8 cellular contexts compared by ENCODE assay signal in the genomic region with DNA sequence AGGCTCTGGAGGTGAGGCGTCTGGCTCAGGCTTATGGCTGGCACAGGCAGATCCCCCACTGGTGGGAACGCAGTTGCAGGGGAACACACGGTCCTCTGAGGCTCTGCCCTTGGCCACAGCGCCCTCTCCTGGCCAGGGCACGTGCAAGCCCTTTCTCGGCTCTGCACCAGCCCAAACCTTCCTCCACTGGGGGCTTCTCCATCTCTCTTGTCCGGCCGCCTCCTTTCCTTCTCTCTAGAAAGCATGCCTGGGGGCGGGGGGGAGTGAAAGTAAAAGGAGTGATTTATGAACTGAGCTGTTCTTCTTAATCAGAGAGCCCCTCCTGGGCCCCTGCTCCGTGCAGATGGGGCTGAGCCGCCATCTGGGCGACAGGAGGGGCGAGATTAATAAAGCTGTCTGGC. TPM values are rescaled to one million over a fixed set of nuclear protein-coding genes. Genes with fewer than 3 reads are reported as not detected.
DNase-seq lines count a peak whose midpoint lies in the region; ATAC-seq and TF ChIP-seq lines count a peak whose summit lies in the region.

No MANE protein-coding gene starts in this region.

- BruUV-seq in Panc1 (replicated peaks; lab: Mats Ljungman, UMichigan) = no TSS peak

- no peaks in the 10 kb centered on the region for H3K79me2 ChIP-seq in parathyroid adenoma

- no peak overlapping the region for H3K4me3 ChIP-seq in Panc1 (ENCODE audit: low read depth in 2 of 2, low read length in 2 of 2)
- H3K4me3 ChIP-seq in parathyroid adenoma (ENCODE audit: low read depth, low read length) = no peak overlapping the region
- peak overlapping the region; percentile 4 to 23 for H3K4me3 ChIP-seq in tibial artery

- TF ChIP-seq CTCF in Panc1 (IDR thresholded peaks at IDR 0.05) (peak; percentile 93), parathyroid adenoma (IDR thresholded peaks at IDR 0.05) (peak; percentile 26), tibial artery (IDR thresholded peaks at IDR 0.05) (peak; percentile 92 to 94)

- POLR2A ChIA-PET in Panc1 (lab: Charles Lee) = no interaction called here

- H3K4me1 ChIP-seq in Panc1 (ENCODE audit: control insufficient read depth, insufficient read depth, low read length) (0 out of 2 replicates have a peak, but pooled peaks cover 6% of the 10 kb centered on the region), parathyroid adenoma (no peaks in the 10 kb centered on the region), tibial artery (peaks cover 0 to 25% (median 9%) of the 10 kb centered on the region in 4 donors)

- DNase-seq in Daoy (ENCODE audit: low read depth) = peak; percentile 80
- peak; percentile 33 for DNase-seq in HPDE6-E6E7 (ENCODE audit: extremely low spot score)
- no peak for DNase-seq in Panc1 (ENCODE audit: low read depth, low spot score)
- DNase-seq in fibroblast of the conjunctiva (ENCODE audit: low read depth) = peak; percentile 54
- peak; percentile 51 to 85 for DNase-seq in tibial artery

- peaks cover 5% of the 10 kb centered on the region for H3K4me1 Mint-ChIP-seq in activated T-helper 17 cell treated with anti-CD3 and anti-CD28 coated beads, Interleukin-2, amount 50 U/mL, for 72 hours

- H3K27me3 Mint-ChIP-seq in activated T-helper 17 cell treated with anti-CD3 and anti-CD28 coated beads, Interleukin-2, amount 50 U/mL, for 72 hours = no peaks in the 10 kb centered on the region

- peaks cover 8% of the 10 kb centered on the region for H3K36me3 Mint-ChIP-seq in activated T-helper 17 cell treated with anti-CD3 and anti-CD28 coated beads, Interleukin-2, amount 50 U/mL, for 72 hours (ENCODE audit: low read depth)

- H3K27ac ChIP-seq in Panc1 (ENCODE audit: low read length) (no peak overlapping the region), parathyroid adenoma (no peak overlapping the region), tibial artery (peak overlapping the region; percentile 61 to 68)

- H3K9me3 ChIP-seq in Panc1 (ENCODE audit: control insufficient read depth, insufficient read depth, low read depth, low read length) = no peaks in the 10 kb centered on the region
- no peaks in the 10 kb centered on the region for H3K9me3 ChIP-seq in parathyroid adenoma (ENCODE audit: control insufficient read depth, low read length)
- peaks cover 0 to 7% (median 0%) of the 10 kb centered on the region in 3 donors for H3K9me3 ChIP-seq in tibial artery

- no peak overlapping the region for H3K4me2 ChIP-seq in parathyroid adenoma (ENCODE audit: low read length)

- no peaks in the 10 kb centered on the region for H3K27me3 ChIP-seq in Panc1 (ENCODE audit: control insufficient read depth, insufficient read depth, low read length)
- H3K27me3 ChIP-seq in parathyroid adenoma (ENCODE audit: control insufficient read depth, insufficient read depth, low read length) = no peaks in the 10 kb centered on the region
- no peaks in the 10 kb centered on the region for H3K27me3 ChIP-seq in tibial artery

- no peak overlapping the region for H3K9ac ChIP-seq in parathyroid adenoma

- H3K4me3 Mint-ChIP-seq in activated T-helper 17 cell treated with anti-CD3 and anti-CD28 coated beads, Interleukin-2, amount 50 U/mL, for 72 hours = no peak overlapping the region

- no peak overlapping the region for H2AFZ ChIP-seq in parathyroid adenoma

- H3K9me3 Mint-ChIP-seq in activated T-helper 17 cell treated with anti-CD3 and anti-CD28 coated beads, Interleukin-2, amount 50 U/mL, for 72 hours = no peaks in the 10 kb centered on the region

- in situ Hi-C loops in Panc1 (cut with HindIII; ENCODE audit: low pct_unique_long_range_greater_than_20kb, low sequenced_read_pairs) = no loop called here

- intact Hi-C loops in Panc1 (cut with micrococcal nuclease; ENCODE audit: unreplicated experiment) (loop anchor here (5.0 kb wide), 1 partner anchor 167 kb away; the partner anchor contains the start of gene TSPAN18), tibial artery (cut with DNase I; ENCODE audit: low total_unique reads) (loop anchor here (2.0 to 5.0 kb wide), 2 partner anchors 165 to 272 kb away; no protein-coding TSS in a partner anchor)

- H3K36me3 ChIP-seq in Panc1 (ENCODE audit: control insufficient read depth, insufficient read depth, low read length) (no peaks in the 10 kb centered on the region), parathyroid adenoma (ENCODE audit: control insufficient read depth, insufficient read depth, low read length) (no peaks in the 10 kb centered on the region), tibial artery (peaks cover 0 to 5% (median 0%) of the 10 kb centered on the region in 3 donors)

- no peak overlapping the region for H3K27ac Mint-ChIP-seq in activated T-helper 17 cell treated with anti-CD3 and anti-CD28 coated beads, Interleukin-2, amount 50 U/mL, for 72 hours

- peak; percentile 93 for ATAC-seq in Panc1
- peak; percentile 86 for ATAC-seq in activated T-helper 17 cell treated with anti-CD3 and anti-CD28 coated beads, Interleukin-2, amount 50 U/mL, for 72 hours (replicated peaks)
- ATAC-seq in GM19035 (IDR thresholded peaks at IDR 0.05; ENCODE audit: unreplicated experiment) = no peak

- CTCF ChIA-PET in Panc1 (lab: Charles Lee) = interaction anchor here (0.6 to 0.9 kb wide), 3 partner anchors 24 to 273 kb away, joined by 3 read pairs; no protein-coding TSS in a partner anchor

RNA-seq across cellular contexts. Expression of gene TP53I11, which starts 56.5 kb away (rescaled TPM):
- total RNA-seq in Daoy (2014; rRNA removed; shearing (Covaris generic)) = 10.1 and 11.2 TPM in 2 replicates
- 132 TPM for total RNA-seq in Panc1 (2021; ENCODE audit: unreplicated experiment)
- polyA plus RNA-seq in Panc1 (2012; ENCODE audit: insufficient read length) = 179 TPM
- total RNA-seq in activated T-helper 17 cell treated with anti-CD3 and anti-CD28 coated beads, Interleukin-2, amount 50 U/mL, for 72 hours = 1 to 10 TPM; 3.8 to 6.4 TPM

Comparison
In these comparisons a context has a peak if more than half of its experiments do, and no peak if none do; other contexts are left out.
1. H3K27ac ChIP-seq: peak in tibial artery (2 of 2); none in Panc1 (single experiment) and parathyroid adenoma (single experiment).
2. H3K4me3 ChIP-seq: peak in tibial artery (2 of 2); none in Panc1 (0 of 2) and parathyroid adenoma (single experiment).
3. CTCF ChIP-seq: peak in every context shown above with its lines; median percentile 93 in Panc1; 93 in tibial artery; 26 in parathyroid adenoma.
4. RNA of gene TP53I11, which starts 56.5 kb away (total RNA-seq): 132 TPM in Panc1 (single experiment); 10.1 to 11.2 TPM in Daoy and 3.8 to 6.4 TPM in activated T-helper 17 cell treated with anti-CD3 and anti-CD28 coated beads, Interleukin-2, amount 50 U/mL, for 72 hours; every median in the first group is over 10 times any median in the second.